Comparison of ENCODE assay signal across 7 cellular contexts in the genomic region with DNA sequence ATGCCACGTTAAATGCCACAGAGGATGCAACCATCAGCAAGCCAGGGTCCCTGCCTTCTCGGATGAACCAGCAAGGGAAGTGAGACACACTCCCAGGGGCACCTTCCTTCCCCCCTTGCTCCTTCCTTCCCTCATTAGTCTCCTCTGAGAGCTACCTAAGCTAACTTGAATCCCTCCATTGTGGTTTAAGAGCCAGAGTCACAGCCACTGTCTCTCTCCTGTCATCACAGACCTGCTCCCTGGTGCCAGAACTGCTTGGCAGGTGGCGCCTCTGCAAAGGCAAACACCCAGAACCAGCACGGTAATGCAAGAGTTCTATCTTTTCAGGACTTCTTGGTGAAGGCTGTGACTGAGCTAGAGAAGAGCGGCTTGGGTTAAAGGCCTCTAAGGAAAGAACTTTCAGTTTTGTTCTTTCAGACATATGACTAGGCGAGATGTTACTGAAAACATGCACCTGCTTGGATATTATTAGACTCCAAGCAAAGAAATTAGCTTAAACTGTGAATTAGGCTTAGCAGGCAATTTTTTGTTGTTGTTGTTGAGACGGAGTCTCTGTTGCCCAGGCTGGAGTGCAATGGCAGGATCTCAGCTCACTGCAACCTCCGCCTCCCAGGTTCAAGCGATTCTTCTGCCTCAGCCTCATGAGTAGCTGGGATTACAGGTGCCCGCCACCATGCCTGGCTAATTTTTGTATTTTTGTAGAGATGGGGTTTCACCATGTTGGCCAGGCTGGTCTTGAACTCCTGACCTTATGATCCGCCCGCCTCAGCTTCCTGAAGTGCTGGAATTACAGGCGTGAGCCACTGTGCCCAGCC.
A peak's percentile ranks its signal among the peaks of the same experiment; 100 is the strongest.
DNase-seq lines count a peak whose midpoint lies in the region; ATAC-seq and TF ChIP-seq lines count a peak whose summit lies in the region.
"Not testable (repeated sequence)": the region's sequence is repeated elsewhere in the genome, so short reads cannot be mapped to it uniquely, and the experiment has no call there.

No MANE protein-coding gene starts in this region.

- in situ Hi-C loops in GM13977 (cut with MboI; ENCODE audit: low pct_unique_long_range_greater_than_20kb, low sequenced_read_pairs, unreplicated experiment) = not testable (repeated sequence)

- ATAC-seq in GM19455 (IDR thresholded peaks at IDR 0.05; ENCODE audit: unreplicated experiment) (peak; percentile 85), HG02852 (IDR thresholded peaks at IDR 0.05; ENCODE audit: unreplicated experiment) (peak; percentile 83), HG03521 (IDR thresholded peaks at IDR 0.05; ENCODE audit: unreplicated experiment) (peak; percentile 80)
- ATAC-seq in activated CD4-positive, CD25-positive, alpha-beta regulatory T cell treated with anti-CD3 and anti-CD28 coated beads, Interleukin-2, amount 50 U/mL, for 24 hours = peak; percentile 81 to 83
- peak; percentile 60 for ATAC-seq in activated naive CD8-positive, alpha-beta T cell treated with anti-CD3 and anti-CD28 coated beads, Interleukin-2, amount 50 U/mL, for 24 hours

- H3K4me3 ChIP-seq in muscle layer of duodenum (ENCODE audit: low read depth in 1 of 2, low read length in 2 of 2) = not testable (repeated sequence)

- H3K9me3 ChIP-seq in muscle layer of duodenum (ENCODE audit: control insufficient read depth in 1 of 2, low read length in 2 of 2) = not testable (repeated sequence)

- H3K27ac Mint-ChIP-seq in activated naive CD8-positive, alpha-beta T cell treated with anti-CD3 and anti-CD28 coated beads, Interleukin-2, amount 50 U/mL, for 24 hours = peak overlapping the region; percentile 85

- H3K4me3 Mint-ChIP-seq in activated naive CD8-positive, alpha-beta T cell treated with anti-CD3 and anti-CD28 coated beads, Interleukin-2, amount 50 U/mL, for 24 hours = peak overlapping the region; percentile 48

- DNase-seq in GM13977 (ENCODE audit: low spot score) = peak; percentile 58
- not testable (repeated sequence) for DNase-seq in activated naive CD8-positive, alpha-beta T cell treated with anti-CD3 and anti-CD28 coated beads, Interleukin-2, amount 50 U/mL, for 24 hours

- not testable (repeated sequence) for H3K36me3 ChIP-seq in muscle layer of duodenum (ENCODE audit: control insufficient read depth in 1 of 2, insufficient read depth in 2 of 2, low read length in 2 of 2)

- not testable (repeated sequence) for H3K27me3 Mint-ChIP-seq in activated naive CD8-positive, alpha-beta T cell treated with anti-CD3 and anti-CD28 coated beads, Interleukin-2, amount 50 U/mL, for 24 hours

- not testable (repeated sequence) for H3K9me3 Mint-ChIP-seq in activated naive CD8-positive, alpha-beta T cell treated with anti-CD3 and anti-CD28 coated beads, Interleukin-2, amount 50 U/mL, for 24 hours

- H3K27ac ChIP-seq in muscle layer of duodenum (ENCODE audit: low read length) = peak overlapping the region; percentile 1

- TF ChIP-seq CTCF in GM13977 (IDR thresholded peaks at IDR 0.05; ENCODE audit: extremely low read depth, insufficient read depth, missing control alignments) = not testable (repeated sequence)

- H3K4me1 Mint-ChIP-seq in activated naive CD8-positive, alpha-beta T cell treated with anti-CD3 and anti-CD28 coated beads, Interleukin-2, amount 50 U/mL, for 24 hours = peaks cover 75% of the 10 kb centered on the region

- peaks cover 21% of the 10 kb centered on the region for H3K36me3 Mint-ChIP-seq in activated naive CD8-positive, alpha-beta T cell treated with anti-CD3 and anti-CD28 coated beads, Interleukin-2, amount 50 U/mL, for 24 hours (ENCODE audit: low read depth)

- H3K4me1 ChIP-seq in muscle layer of duodenum (ENCODE audit: control insufficient read depth in 1 of 2, insufficient read depth in 2 of 2, low read length in 2 of 2) = peaks cover 9 to 10% of the 10 kb centered on the region in 2 donors

- H3K27me3 ChIP-seq in muscle layer of duodenum (ENCODE audit: low read depth, low read length) = not testable (repeated sequence)
